In the genomic region with DNA sequence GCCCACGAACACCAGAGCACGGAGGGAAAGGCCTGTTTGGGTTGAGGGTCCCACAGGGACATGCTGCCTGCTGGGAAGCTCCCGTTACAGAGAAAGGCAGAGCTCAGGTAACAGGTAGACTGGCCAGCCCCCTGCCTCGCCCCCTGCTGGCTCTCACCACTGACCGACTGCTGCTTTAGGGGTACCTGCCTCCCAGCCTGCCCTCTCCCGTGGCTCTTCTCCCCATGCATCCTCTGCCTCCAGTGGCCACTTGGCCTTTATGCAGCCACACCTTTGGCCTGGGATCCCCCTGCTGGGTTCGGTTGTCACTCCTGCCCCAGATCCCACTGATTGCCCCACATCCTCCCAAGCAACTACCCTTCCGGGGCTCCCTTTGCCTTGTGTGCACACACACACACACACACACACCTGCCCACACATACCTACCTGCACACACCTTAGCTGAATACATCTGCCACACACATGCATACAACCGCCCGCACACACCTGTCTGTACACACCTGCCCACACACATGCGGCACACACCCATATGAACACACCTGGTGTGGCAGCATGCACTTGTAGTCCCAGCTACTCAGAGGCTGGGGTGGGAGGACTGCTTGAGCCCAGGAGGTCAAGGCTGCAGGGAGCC, we compare ENCODE assay signal across 1 cellular context.
TF ChIP-seq lines count a peak whose summit lies in the region.

No MANE protein-coding gene starts in this region.

TF ChIP-seq in K562, 482 proteins besides CTCF, POLR2A, EP300 and RAD21:
- TF ChIP-seq ZC3H4 (CRISPR knock-in tag; IDR thresholded peaks at IDR 0.05; ENCODE audit: borderline replicate concordance), result no peak
- TF ChIP-seq, protein P1, sequence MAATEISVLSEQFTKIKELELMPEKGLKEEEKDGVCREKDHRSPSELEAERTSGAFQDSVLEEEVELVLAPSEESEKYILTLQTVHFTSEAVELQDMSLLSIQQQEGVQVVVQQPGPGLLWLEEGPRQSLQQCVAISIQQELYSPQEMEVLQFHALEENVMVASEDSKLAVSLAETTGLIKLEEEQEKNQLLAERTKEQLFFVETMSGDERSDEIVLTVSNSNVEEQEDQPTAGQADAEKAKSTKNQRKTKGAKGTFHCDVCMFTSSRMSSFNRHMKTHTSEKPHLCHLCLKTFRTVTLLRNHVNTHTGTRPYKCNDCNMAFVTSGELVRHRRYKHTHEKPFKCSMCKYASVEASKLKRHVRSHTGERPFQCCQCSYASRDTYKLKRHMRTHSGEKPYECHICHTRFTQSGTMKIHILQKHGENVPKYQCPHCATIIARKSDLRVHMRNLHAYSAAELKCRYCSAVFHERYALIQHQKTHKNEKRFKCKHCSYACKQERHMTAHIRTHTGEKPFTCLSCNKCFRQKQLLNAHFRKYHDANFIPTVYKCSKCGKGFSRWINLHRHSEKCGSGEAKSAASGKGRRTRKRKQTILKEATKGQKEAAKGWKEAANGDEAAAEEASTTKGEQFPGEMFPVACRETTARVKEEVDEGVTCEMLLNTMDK (IDR thresholded peaks at IDR 0.05; ENCODE audit: borderline replicate concordance, insufficient read depth, low read depth, low read length, poor library complexity, severe bottlenecking), result peak; percentile 16
- TF ChIP-seq MAX (CRISPR knock-in tag; IDR thresholded peaks at IDR 0.05), result 0 out of 2 replicates have a peak, but pooled peaks have one; percentile 18
- no peak for TF ChIP-seq SAP30 (IDR thresholded peaks at IDR 0.05; ENCODE audit: borderline replicate concordance, insufficient read depth, low read depth, low read length, poor library complexity, severe bottlenecking)
